In the genomic region with DNA sequence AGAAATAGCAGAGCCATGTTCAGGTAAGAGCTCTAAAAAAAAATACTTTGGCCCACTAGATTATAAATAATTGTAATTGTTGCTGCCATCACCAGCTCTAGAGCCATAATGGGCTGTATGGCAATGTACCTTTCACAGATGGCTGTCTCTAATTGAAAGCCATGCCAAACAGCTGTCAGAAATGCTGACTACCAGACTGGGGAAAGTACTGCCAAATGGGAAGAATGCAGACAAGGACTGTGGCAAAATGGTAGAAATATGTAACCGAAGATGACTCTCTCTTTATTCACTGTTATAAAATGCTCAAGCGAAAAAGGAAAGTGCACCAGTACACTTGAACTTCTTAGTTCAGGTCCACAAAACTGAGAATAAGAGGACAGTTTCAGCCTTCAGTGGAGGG, we compare ENCODE assay signal across 16 cellular contexts. TPM values are rescaled to one million over a fixed set of nuclear protein-coding genes. Genes with fewer than 3 reads are reported as not detected.
DNase-seq lines count a peak whose midpoint lies in the region; ATAC-seq and TF ChIP-seq lines count a peak whose summit lies in the region.
"Had no signal": no experiment of that assay in that cellular context is flagged by ENCODE, and none has a peak within 500 bp of the region (broad histone marks: within the 10 kb centered on the region; RNA-seq: fewer than 3 reads in every experiment).

No MANE protein-coding gene starts in this region.

- DNase-seq in Ammon's horn (ENCODE audit: low spot score) (peak; percentile 40), GM04504 (ENCODE audit: low read depth) (peak; percentile 2), NCI-H446 treated with DMSO at 0.1 percent for 48 hours (lab: John Stamatoyannopoulos, UW) (peak; percentile 75), fibroblast of the aortic adventitia (ENCODE audit: low read depth) (peak; percentile 15), NCI-H748 treated with DMSO at 0.1 percent for 48 hours (lab: John Stamatoyannopoulos, UW) (no peak), HEK293T (ENCODE audit: extremely low spot score) (no peak)
- DNase-seq: CD4-positive, alpha-beta T cell; DND-41; IMR-90; Kasumi-1; MV-4-11; NCI-H1417 treated with DMSO at 0.1 percent for 48 hours had no signal

- ATAC-seq in GM19463 (IDR thresholded peaks at IDR 0.05; ENCODE audit: unreplicated experiment): no peak
- ATAC-seq: Right ventricle myocardium inferior had no signal

- CTCF ChIA-PET in HEK293T (lab: Yijun Ruan, JAX): interaction anchor here (0.6 kb wide), 1 partner anchor 491 kb away, joined by 3 read pairs; no protein-coding TSS in a partner anchor

- H3K4me3 ChIP-seq in fibroblast of the aortic adventitia (ENCODE audit: low read depth, low read length): no peak overlapping the region
- H3K4me3 ChIP-seq: HAP-1, SK-N-MC had no signal

- no peak for TF ChIP-seq CTCF in fibroblast of the aortic adventitia (IDR thresholded peaks at IDR 0.05; ENCODE audit: insufficient read depth, low read length)

- POLR2A ChIA-PET in HEK293T (lab: Yijun Ruan, JAX): no interaction called here

TF ChIP-seq in HEK293T, 16 proteins besides CTCF, POLR2A, EP300 and RAD21:
- no peak for TF ChIP-seq NFRKB (IDR thresholded peaks at IDR 0.05)
- no peak for TF ChIP-seq LEF1 (IDR thresholded peaks at IDR 0.05; ENCODE audit: borderline replicate concordance)
- TF ChIP-seq ZNF384 (IDR thresholded peaks at IDR 0.05): no peak
- no peak for TF ChIP-seq FOXM1 (IDR thresholded peaks at IDR 0.05; ENCODE audit: borderline replicate concordance)
- no peak for TF ChIP-seq FOXK2 (IDR thresholded peaks at IDR 0.05)
- no peak for TF ChIP-seq TARDBP (IDR thresholded peaks at IDR 0.05)
- no peak for TF ChIP-seq FOXA1 (IDR thresholded peaks at IDR 0.05)
- no peak for TF ChIP-seq L3MBTL2 (conservative IDR thresholded peaks at IDR 0.05)
- no peak for TF ChIP-seq SP1 (IDR thresholded peaks at IDR 0.05)
- no peak for TF ChIP-seq HDGF (IDR thresholded peaks at IDR 0.05; ENCODE audit: borderline replicate concordance)
- TF ChIP-seq CTBP1 (IDR thresholded peaks at IDR 0.05; ENCODE audit: borderline replicate concordance): no peak
- TF ChIP-seq ARNT (IDR thresholded peaks at IDR 0.05): no peak
- no peak for TF ChIP-seq BHLHE40 (IDR thresholded peaks at IDR 0.05; ENCODE audit: borderline replicate concordance)
- TF ChIP-seq SUZ12 (IDR thresholded peaks at IDR 0.05): no peak
- no peak for TF ChIP-seq ELF4 (IDR thresholded peaks at IDR 0.05)
- TF ChIP-seq, protein P1, sequence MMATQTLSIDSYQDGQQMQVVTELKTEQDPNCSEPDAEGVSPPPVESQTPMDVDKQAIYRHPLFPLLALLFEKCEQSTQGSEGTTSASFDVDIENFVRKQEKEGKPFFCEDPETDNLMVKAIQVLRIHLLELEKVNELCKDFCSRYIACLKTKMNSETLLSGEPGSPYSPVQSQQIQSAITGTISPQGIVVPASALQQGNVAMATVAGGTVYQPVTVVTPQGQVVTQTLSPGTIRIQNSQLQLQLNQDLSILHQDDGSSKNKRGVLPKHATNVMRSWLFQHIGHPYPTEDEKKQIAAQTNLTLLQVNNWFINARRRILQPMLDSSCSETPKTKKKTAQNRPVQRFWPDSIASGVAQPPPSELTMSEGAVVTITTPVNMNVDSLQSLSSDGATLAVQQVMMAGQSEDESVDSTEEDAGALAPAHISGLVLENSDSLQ (IDR thresholded peaks at IDR 0.05): no peak

RNA-seq across cellular contexts. Expression of gene LPGAT1, which starts 46.3 kb away (rescaled TPM):
- 13.7 and 36.2 TPM in 2 replicates for total RNA-seq in fibroblast of the aortic adventitia (ENCODE audit: low replicate concordance)

Comparison
In these comparisons a context has a peak if more than half of its experiments do, and no peak if none do; other contexts are left out.
1. DNase-seq: peak in Ammon's horn (single experiment), GM04504 (single experiment), NCI-H446 treated with DMSO at 0.1 percent for 48 hours (single experiment) and fibroblast of the aortic adventitia (single experiment); none in NCI-H748 treated with DMSO at 0.1 percent for 48 hours (single experiment) and HEK293T (single experiment).